Comparison of ENCODE assay signal across 13 cellular contexts in genomic region chr3:40120816-40121215, GRCh38.
DNase-seq lines count a peak whose midpoint lies in the region; ATAC-seq and TF ChIP-seq lines count a peak whose summit lies in the region.
"Had no signal": no experiment of that assay in that cellular context is flagged by ENCODE, and none has a peak within 500 bp of the region (broad histone marks: within the 10 kb centered on the region; RNA-seq: fewer than 3 reads in every experiment).

No MANE protein-coding gene starts in this region.

- no peak overlapping the region for H3K4me3 Mint-ChIP-seq in CD8-positive, alpha-beta T cell

- H3K36me3 Mint-ChIP-seq in CD8-positive, alpha-beta T cell = no peaks in the 10 kb centered on the region

- H3K4me1 ChIP-seq in BE2C = no peaks in the 10 kb centered on the region
- H3K4me1 ChIP-seq in CD8-positive, alpha-beta T cell (ENCODE audit: insufficient read depth, low read length) = no peaks in the 10 kb centered on the region
- H3K4me1 ChIP-seq: right atrium auricular region had no signal

- H3K9me3 ChIP-seq in BE2C = no peaks in the 10 kb centered on the region
- no peaks in the 10 kb centered on the region for H3K9me3 ChIP-seq in CD8-positive, alpha-beta T cell (ENCODE audit: low read length)
- H3K9me3 ChIP-seq: right atrium auricular region had no signal

- H3K4me3 ChIP-seq in BE2C (ENCODE audit: low read depth, low read length) (peak overlapping the region; percentile 18), kidney epithelial cell (ENCODE audit: low read depth, low read length) (no peak overlapping the region)
- no peak overlapping the region for H3K4me3 ChIP-seq in CD8-positive, alpha-beta T cell (ENCODE audit: low read depth, low read length)
- H3K4me3 ChIP-seq: right atrium auricular region had no signal

- H3K36me3 ChIP-seq in BE2C (no peaks in the 10 kb centered on the region), kidney epithelial cell (ENCODE audit: control insufficient read depth, insufficient read depth, low read length) (no peaks in the 10 kb centered on the region)
- no peaks in the 10 kb centered on the region for H3K36me3 ChIP-seq in CD8-positive, alpha-beta T cell (ENCODE audit: insufficient read depth, low read length)
- H3K36me3 ChIP-seq: right atrium auricular region had no signal

- CTCF ChIA-PET in CD8-positive, alpha-beta T cell (lab: Charles Lee) = no interaction called here

- intact Hi-C loops in CD8-positive, alpha-beta T cell (cut with DNase I, micrococcal nuclease) = no loop called here

- H3K27me3 Mint-ChIP-seq in CD8-positive, alpha-beta T cell (ENCODE audit: low read depth) = no peaks in the 10 kb centered on the region

- H3K27me3 ChIP-seq in BE2C (no peaks in the 10 kb centered on the region), kidney epithelial cell (ENCODE audit: control insufficient read depth, insufficient read depth, low read length) (no peaks in the 10 kb centered on the region)
- no peaks in the 10 kb centered on the region for H3K27me3 ChIP-seq in CD8-positive, alpha-beta T cell (ENCODE audit: insufficient read depth, low read length)
- H3K27me3 ChIP-seq: right atrium auricular region had no signal

- no peaks in the 10 kb centered on the region for H3K9me3 Mint-ChIP-seq in CD8-positive, alpha-beta T cell

- POLR2A ChIA-PET in CD8-positive, alpha-beta T cell (lab: Charles Lee) = interaction anchor here (0.8 kb wide), 1 partner anchor 59 kb away, joined by 3 read pairs; no protein-coding TSS in a partner anchor

- ATAC-seq in HG03442 (IDR thresholded peaks at IDR 0.05; ENCODE audit: unreplicated experiment) = no peak
- no peak for ATAC-seq in CD8-positive, alpha-beta T cell

- H3K27ac Mint-ChIP-seq in CD8-positive, alpha-beta T cell = no peak overlapping the region

- H3K27ac ChIP-seq in VCaP = 0 out of 2 replicates have a peak overlapping the region, but pooled peaks have one; percentile 7
- H3K27ac ChIP-seq in CD8-positive, alpha-beta T cell (ENCODE audit: low read depth, low read length) = no peak overlapping the region
- H3K27ac ChIP-seq: right atrium auricular region had no signal

- DNase-seq in BE2C (peak; percentile 54), HCEC 1CT (peak; percentile 25), kidney epithelial cell (ENCODE audit: low read depth) (peak; percentile 72), NCI-H345 treated with DMSO at 0.1 percent for 48 hours (lab: John Stamatoyannopoulos, UW; ENCODE audit: unreplicated experiment) (no peak)
- no peak for DNase-seq in effector CD8-positive, alpha-beta T cell (lab: John Stamatoyannopoulos, UW)
- DNase-seq in CD8-positive, alpha-beta T cell = no peak
- DNase-seq: activated CD8-positive, alpha-beta memory T cell treated with anti-CD3 and anti-CD28 coated beads, Interleukin-2, amount 50 U/mL, for 4 hours; cortex of kidney; DMS153; stimulated activated CD8-positive, alpha-beta memory T cell treated with anti-CD3 and anti-CD28 coated beads, Interleukin-4, amount 100 ng/mL, for 48 hours had no signal

- H3K4me1 Mint-ChIP-seq in CD8-positive, alpha-beta T cell (ENCODE audit: low read depth) = no peaks in the 10 kb centered on the region

- no peak for TF ChIP-seq CTCF in BE2C (IDR thresholded peaks at IDR 0.05; ENCODE audit: low read depth, low read length)
- no peak for TF ChIP-seq CTCF in VCaP (conservative IDR thresholded peaks at IDR 0.05)
- TF ChIP-seq CTCF in kidney epithelial cell (IDR thresholded peaks at IDR 0.05; ENCODE audit: insufficient read depth, low read length, poor library complexity, severe bottlenecking) = no peak
- TF ChIP-seq CTCF in CD8-positive, alpha-beta T cell (IDR thresholded peaks at IDR 0.05) = no peak

Comparison
In these comparisons a context has a peak if more than half of its experiments do, and no peak if none do; other contexts are left out.
1. DNase-seq: peak in BE2C (single experiment), HCEC 1CT (single experiment) and kidney epithelial cell (single experiment); none in effector CD8-positive, alpha-beta T cell (single experiment), NCI-H345 treated with DMSO at 0.1 percent for 48 hours (single experiment) and CD8-positive, alpha-beta T cell (0 of 7).